ENCODE assay signal across 8 cellular contexts in the genomic region with DNA sequence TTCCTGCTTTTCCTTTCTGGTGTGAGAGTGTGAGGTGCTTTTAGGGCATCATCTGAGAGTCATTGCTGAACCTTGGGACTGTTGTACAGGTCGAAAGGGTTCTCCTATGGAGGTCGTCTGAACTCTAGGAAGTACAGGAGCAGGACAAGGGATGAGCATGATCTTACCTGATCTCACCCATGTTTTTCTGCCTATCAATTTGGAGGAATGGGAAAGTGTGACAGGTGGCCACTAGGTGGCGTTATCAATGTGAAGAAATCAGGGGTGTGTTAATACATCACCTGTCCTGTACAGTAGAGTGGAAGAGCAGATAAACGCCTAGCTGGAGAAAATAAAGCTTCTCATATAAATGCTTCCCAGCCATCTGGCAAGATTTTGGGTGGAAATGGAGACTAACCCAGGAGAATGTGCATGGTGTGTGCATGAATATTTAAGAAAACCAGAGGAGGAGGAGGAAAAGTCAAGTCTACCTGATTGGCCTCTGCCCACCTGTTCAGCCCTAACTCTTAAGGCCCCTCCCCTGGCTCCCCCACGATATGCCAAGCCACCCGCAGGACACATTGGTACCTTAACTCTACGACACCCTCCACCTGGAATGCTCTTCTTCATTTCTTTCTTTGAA.
A peak's percentile ranks its signal among the peaks of the same experiment; 100 is the strongest.
DNase-seq lines count a peak whose midpoint lies in the region; ATAC-seq and TF ChIP-seq lines count a peak whose summit lies in the region.

No MANE protein-coding gene starts in this region.

- H3K9me3 Mint-ChIP-seq in activated CD4-positive, alpha-beta memory T cell treated with anti-CD3 and anti-CD28 coated beads, Interleukin-2, amount 10 ng/mL, durations not matched to agents 7 days and 5 days: no peaks in the 10 kb centered on the region

- H3K27me3 ChIP-seq in HL-60 (ENCODE audit: insufficient read depth, poor library complexity, severe bottlenecking) (peaks cover 6% of the 10 kb centered on the region), esophagus muscularis mucosa (no peaks in the 10 kb centered on the region)

- no peaks in the 10 kb centered on the region for H3K36me3 Mint-ChIP-seq in activated CD4-positive, alpha-beta memory T cell treated with anti-CD3 and anti-CD28 coated beads, Interleukin-2, amount 10 ng/mL, durations not matched to agents 7 days and 5 days (ENCODE audit: low read depth)

- CTCF ChIA-PET in activated CD4-positive, alpha-beta memory T cell treated with anti-CD3 and anti-CD28 coated beads, Interleukin-2, amount 10 ng/mL, durations not matched to agents 7 days and 5 days (lab: Charles Lee): interaction anchor here (0.6 to 3.9 kb wide), 19 partner anchors 9 to 1167 kb away, joined by 3 to 69 read pairs (median 5); no protein-coding TSS in a partner anchor

- no peak overlapping the region for H3K27ac ChIP-seq in HL-60 (replicated peaks)
- no peak overlapping the region for H3K27ac ChIP-seq in esophagus muscularis mucosa (replicated peaks in 1 of 4)

- no peaks in the 10 kb centered on the region for H3K9me3 ChIP-seq in esophagus muscularis mucosa

- ATAC-seq in omental fat pad (ENCODE audit: low FRiP score): no peak
- no peak for ATAC-seq in HG03159 (IDR thresholded peaks at IDR 0.05; ENCODE audit: unreplicated experiment)

- no peaks in the 10 kb centered on the region for H3K27me3 Mint-ChIP-seq in activated CD4-positive, alpha-beta memory T cell treated with anti-CD3 and anti-CD28 coated beads, Interleukin-2, amount 10 ng/mL, durations not matched to agents 7 days and 5 days

- intact Hi-C loops in esophagus muscularis mucosa (cut with DNase I): loop anchor here (5.0 to 10.0 kb wide), 5 partner anchors 148 to 846 kb away; no protein-coding TSS in a partner anchor

- H3K4me1 ChIP-seq in esophagus muscularis mucosa: peaks cover 0 to 6% (median 4%) of the 10 kb centered on the region in 4 donors

- H3K4me1 Mint-ChIP-seq in activated CD4-positive, alpha-beta memory T cell treated with anti-CD3 and anti-CD28 coated beads, Interleukin-2, amount 10 ng/mL, durations not matched to agents 7 days and 5 days: peaks cover 28% of the 10 kb centered on the region

- H3K27ac Mint-ChIP-seq in activated CD4-positive, alpha-beta memory T cell treated with anti-CD3 and anti-CD28 coated beads, Interleukin-2, amount 10 ng/mL, durations not matched to agents 7 days and 5 days: no peak overlapping the region

- no peaks in the 10 kb centered on the region for H3K36me3 ChIP-seq in esophagus muscularis mucosa

- peak; percentile 68 for DNase-seq in GM10266 (ENCODE audit: extremely low spot score)
- DNase-seq in HL-60 (ENCODE audit: low read depth in 1 of 2, low spot score in 1 of 2): peak; percentile 4 to 35
- DNase-seq in NCI-H69 (lab: John Stamatoyannopoulos, UW): peak; percentile 88
- DNase-seq in activated CD4-positive, alpha-beta memory T cell treated with anti-CD3 and anti-CD28 coated beads, Interleukin-2, amount 10 ng/mL, durations not matched to agents 7 days and 5 days: peak; percentile 63
- DNase-seq in esophagus muscularis mucosa (ENCODE audit: extremely low spot score): peak; percentile 89
- DNase-seq in omental fat pad (ENCODE audit: low spot score): peak; percentile 39
- no peak for DNase-seq in NCI-H1048 (lab: John Stamatoyannopoulos, UW)

- POLR2A ChIA-PET in activated CD4-positive, alpha-beta memory T cell treated with anti-CD3 and anti-CD28 coated beads, Interleukin-2, amount 10 ng/mL, durations not matched to agents 7 days and 5 days (lab: Charles Lee): interaction anchor here (1.4 kb wide), 1 partner anchor 10 kb away, joined by 3 read pairs; no protein-coding TSS in a partner anchor

- TF ChIP-seq CTCF in GM10266 (IDR thresholded peaks at IDR 0.05; ENCODE audit: control insufficient read depth, insufficient read depth, low read depth, missing control alignments): peak; percentile 80
- TF ChIP-seq CTCF in HL-60 (IDR thresholded peaks at IDR 0.05; ENCODE audit: insufficient read depth, low read length): peak; percentile 63
- peak; percentile 56 to 77 (median 74) for TF ChIP-seq CTCF in esophagus muscularis mucosa (IDR thresholded peaks at IDR 0.05)
- TF ChIP-seq CTCF in omental fat pad (IDR thresholded peaks at IDR 0.05): no peak

- TF ChIP-seq POLR2A in esophagus muscularis mucosa (IDR thresholded peaks at IDR 0.05; ENCODE audit: low read depth): no peak

- 38% methylated on average over 7 of the region's 7 CpGs for WGBS in esophagus muscularis mucosa

- no peak overlapping the region for H3K4me3 ChIP-seq in HL-60 (replicated peaks; ENCODE audit: insufficient read depth, low read length)
- no peak overlapping the region for H3K4me3 ChIP-seq in esophagus muscularis mucosa

- TF ChIP-seq EP300 in esophagus muscularis mucosa (IDR thresholded peaks at IDR 0.05): no peak

- no peak overlapping the region for H3K4me3 Mint-ChIP-seq in activated CD4-positive, alpha-beta memory T cell treated with anti-CD3 and anti-CD28 coated beads, Interleukin-2, amount 10 ng/mL, durations not matched to agents 7 days and 5 days

Comparison
In these comparisons a context has a peak if more than half of its experiments do, and no peak if none do; other contexts are left out.
1. CTCF ChIP-seq: peak in GM10266 (single experiment), HL-60 (single experiment) and esophagus muscularis mucosa (3 of 3); none in omental fat pad (0 of 3).